Comparison of ENCODE assay signal across 8 cellular contexts in genomic region chr19:2097330-2098327, GRCh38. TPM values are rescaled to one million over a fixed set of nuclear protein-coding genes. Genes with fewer than 3 reads are reported as not detected.
DNase-seq lines count a peak whose midpoint lies in the region; ATAC-seq and TF ChIP-seq lines count a peak whose summit lies in the region.

No MANE protein-coding gene starts in this region.

- H3K4me1 ChIP-seq in heart right ventricle, result peaks cover 13 to 45% (median 32%) of the 10 kb centered on the region in 9 donors
- peaks cover 0 to 38% (median 13%) of the 10 kb centered on the region in 4 donors for H3K4me1 ChIP-seq in Peyer's patch
- peaks cover 0 to 29% of the 10 kb centered on the region in 2 donors for H3K4me1 ChIP-seq in muscle layer of duodenum (ENCODE audit: control insufficient read depth in 1 of 2, insufficient read depth in 2 of 2, low read length in 2 of 2)

- no peaks in the 10 kb centered on the region for H3K9me3 ChIP-seq in heart right ventricle
- no peaks in the 10 kb centered on the region for H3K9me3 ChIP-seq in Peyer's patch
- no peaks in the 10 kb centered on the region for H3K9me3 ChIP-seq in muscle layer of duodenum (ENCODE audit: control insufficient read depth in 1 of 2, low read length in 2 of 2)

- H3K36me3 ChIP-seq in heart right ventricle, result peaks cover 0 to 47% (median 17%) of the 10 kb centered on the region in 9 donors
- H3K36me3 ChIP-seq in Peyer's patch, result peaks cover 0 to 40% (median 0%) of the 10 kb centered on the region in 3 donors
- peaks cover 15 to 26% of the 10 kb centered on the region in 2 donors for H3K36me3 ChIP-seq in muscle layer of duodenum (ENCODE audit: control insufficient read depth in 1 of 2, insufficient read depth in 2 of 2, low read length in 2 of 2)

- DNase-seq in heart right ventricle, result no peak
- no peak for DNase-seq in Right ventricle myocardium superior
- no peak for DNase-seq in Peyer's patch
- no peak for DNase-seq in MCF 10A (ENCODE audit: unreplicated experiment)
- no peak for DNase-seq in GF-D8 (lab: John Stamatoyannopoulos, UW)
- DNase-seq in NCI-H524 (lab: John Stamatoyannopoulos, UW), result no peak
- DNase-seq in posterior vena cava (ENCODE audit: low spot score), result no peak

- CTCF ChIA-PET in MCF 10A (lab: Yijun Ruan, JAX), result interaction anchor here (0.6 to 0.8 kb wide), 4 partner anchors 118 to 698 kb away, joined by 3 to 5 read pairs (median 4); partner anchors contain the start of gene LSM7

- POLR2A ChIA-PET in MCF 10A (lab: Yijun Ruan, JAX), result interaction anchor here (0.5 to 0.8 kb wide), 3 partner anchors 54 to 853 kb away, joined by 3 to 6 read pairs (median 3); partner anchors contain the start of gene AP3D1

- H3K4me3 ChIP-seq in heart right ventricle (peak overlapping the region in 9 of 10 donors; percentile 37 to 95 (median 58)), Peyer's patch (peak overlapping the region; percentile 24 to 90 (median 56)), muscle layer of duodenum (ENCODE audit: low read depth in 1 of 2, low read length in 2 of 2) (peak overlapping the region; percentile 42 to 59)

- H3K27me3 Mint-ChIP-seq in MCF 10A (ENCODE audit: insufficient read depth, unreplicated experiment), result no peaks in the 10 kb centered on the region

- H3K27me3 ChIP-seq in heart right ventricle (no peaks in the 10 kb centered on the region), Peyer's patch (no peaks in the 10 kb centered on the region), muscle layer of duodenum (ENCODE audit: low read depth, low read length) (no peaks in the 10 kb centered on the region)

- no peak for TF ChIP-seq POLR2A in Peyer's patch (IDR thresholded peaks at IDR 0.05)

- no peak for ATAC-seq in heart right ventricle
- ATAC-seq in Right ventricle myocardium superior (ENCODE audit: poor library complexity), result no peak

- TF ChIP-seq CTCF in heart right ventricle (IDR thresholded peaks at IDR 0.05), result no peak
- no peak for TF ChIP-seq CTCF in Peyer's patch (IDR thresholded peaks at IDR 0.05)
- TF ChIP-seq CTCF in MCF 10A (IDR thresholded peaks at IDR 0.05; ENCODE audit: unreplicated experiment), result no peak

- H3K9me3 Mint-ChIP-seq in MCF 10A (ENCODE audit: unreplicated experiment), result no peaks in the 10 kb centered on the region

- peak overlapping the region; percentile 70 for H3K4me3 Mint-ChIP-seq in MCF 10A (ENCODE audit: unreplicated experiment)

- H3K27ac ChIP-seq in heart right ventricle (peak overlapping the region in 9 of 10 donors; percentile 14 to 73 (median 35)), Peyer's patch (peak overlapping the region; percentile 33 to 99 (median 87)), muscle layer of duodenum (ENCODE audit: low read length) (no peak overlapping the region)

- peaks cover 30% of the 10 kb centered on the region for H3K36me3 Mint-ChIP-seq in MCF 10A (ENCODE audit: insufficient read depth, unreplicated experiment)

- intact Hi-C loops in heart right ventricle (cut with DNase I), result loop anchor here in 2 of 10 donors (2.0 to 5.0 kb wide), 2 partner anchors 53 to 55 kb away; partner anchors contain the start of gene AP3D1 (in 2 of the 2)
- intact Hi-C loops in Right ventricle myocardium superior (cut with DNase I), result no loop called here
- intact Hi-C loops in MCF 10A (cut with micrococcal nuclease), result no loop called here
- intact Hi-C loops in posterior vena cava (cut with DNase I), result no loop called here

- H3K4me1 Mint-ChIP-seq in MCF 10A (ENCODE audit: insufficient read depth, unreplicated experiment), result peaks cover 5% of the 10 kb centered on the region

- H3K27ac Mint-ChIP-seq in MCF 10A (ENCODE audit: low read depth, unreplicated experiment), result peak overlapping the region; percentile 92

- 58 to 59% methylated on average over 47 of the region's 47 CpGs for WGBS in heart right ventricle, 2 donors

- BruUV-seq in MCF 10A (replicated peaks; lab: Mats Ljungman, UMichigan), result no TSS peak

RNA-seq across cellular contexts. Expression of gene IZUMO4, which starts 0.9 kb away (rescaled TPM):
- total RNA-seq in heart right ventricle, result 1 to 10 TPM; 1.2 to 6.5 (median 2.2) TPM
- 10 to 100 TPM in 1 of 2 donors, 1 to 10 TPM in 1; 8.6 to 13.1 TPM for polyA plus RNA-seq in heart right ventricle
- total RNA-seq in Right ventricle myocardium superior, result 1.7 TPM
- 1 to 10 TPM; 1.3 to 9.9 (median 3.8) TPM for total RNA-seq in Peyer's patch
- 3.1 and 5.3 TPM in 2 replicates for total RNA-seq in MCF 10A (2022)
- 1 to 10 TPM in 1 of 2 donors, under 1 TPM in 1; 0.90 to 2.4 TPM for total RNA-seq in posterior vena cava

RNA-seq across cellular contexts. Expression of gene MOB3A, which starts 1.5 kb away (rescaled TPM):
- total RNA-seq in heart right ventricle, result 10 to 100 TPM; 10.0 to 30.5 (median 16.2) TPM
- 10 to 100 TPM in 1 of 2 donors, 1 to 10 TPM in 1; 8.9 to 12.8 TPM for polyA plus RNA-seq in heart right ventricle
- total RNA-seq in Right ventricle myocardium superior, result 15.6 TPM
- total RNA-seq in Peyer's patch, result 10 to 100 TPM; 32.6 to 55.3 (median 35.1) TPM
- 40.9 and 47.2 TPM in 2 replicates for total RNA-seq in MCF 10A (2022)
- 10 to 100 TPM; 55.8 to 57.1 TPM for total RNA-seq in posterior vena cava

RNA-seq across cellular contexts. Expression of gene MKNK2, which starts 46.6 kb away (rescaled TPM):
- 100 to 1,000 TPM; 107 to 260 (median 144) TPM for total RNA-seq in heart right ventricle
- 100 to 1,000 TPM; 144 to 189 TPM for polyA plus RNA-seq in heart right ventricle
- total RNA-seq in Right ventricle myocardium superior, result 238 TPM
- 100 to 1,000 TPM; 119 to 253 (median 192) TPM for total RNA-seq in Peyer's patch
- total RNA-seq in MCF 10A (2022), result 146 and 224 TPM in 2 replicates
- total RNA-seq in posterior vena cava, result 100 to 1,000 TPM in 1 of 2 donors, 10 to 100 TPM in 1; 99.6 to 126 TPM

RNA-seq across cellular contexts. Expression of gene AP3D1, which starts 53.7 kb away (rescaled TPM):
- total RNA-seq in heart right ventricle, result 100 to 1,000 TPM in 1 of 10 donors, 10 to 100 TPM in 9; 68.4 to 168 (median 81.9) TPM
- polyA plus RNA-seq in heart right ventricle, result 10 to 100 TPM; 63.9 to 95.1 TPM
- total RNA-seq in Right ventricle myocardium superior, result 69.6 TPM
- 100 to 1,000 TPM; 104 to 136 (median 122) TPM for total RNA-seq in Peyer's patch
- total RNA-seq in MCF 10A (2022), result 172 and 181 TPM in 2 replicates
- 10 to 100 TPM; 73.9 to 93.3 TPM for total RNA-seq in posterior vena cava
